In the genomic region with DNA sequence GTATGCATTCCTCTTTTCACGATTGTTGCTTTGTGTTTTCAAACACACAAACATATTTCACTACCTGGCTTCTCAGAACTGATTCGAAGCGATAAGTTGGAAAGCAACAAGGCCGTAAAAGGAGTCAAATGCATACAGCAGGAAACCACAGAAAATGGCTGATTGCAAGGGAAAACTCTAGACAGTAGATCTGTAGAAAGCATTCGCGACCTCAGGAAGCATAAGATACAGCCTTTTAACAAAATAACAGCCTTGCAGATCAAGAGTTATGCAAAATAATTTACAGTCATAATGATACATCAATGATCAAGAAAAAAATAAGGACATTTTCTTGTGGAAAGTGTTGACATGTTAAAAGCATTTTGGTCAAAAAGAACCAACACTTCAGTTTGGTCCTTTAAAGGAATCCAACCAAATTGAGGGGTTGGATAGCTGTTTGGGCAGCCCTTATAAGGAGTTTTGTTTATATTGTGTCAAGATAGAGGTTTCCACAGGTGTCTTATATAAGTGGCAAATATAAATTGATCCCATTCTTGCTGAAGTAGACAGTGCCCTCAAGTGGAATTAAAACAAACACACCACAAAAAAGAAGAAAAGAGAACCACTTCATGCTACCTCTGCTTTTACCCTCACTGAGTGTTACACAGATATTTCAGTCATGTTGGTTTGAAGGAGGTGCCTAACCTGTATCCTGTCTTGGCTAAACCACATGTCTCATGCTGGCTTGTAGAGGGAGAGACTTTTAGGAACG, we compare ENCODE assay signal across 8 cellular contexts. TPM values are rescaled to one million over a fixed set of nuclear protein-coding genes. Genes with fewer than 3 reads are reported as not detected.
DNase-seq lines count a peak whose midpoint lies in the region; ATAC-seq and TF ChIP-seq lines count a peak whose summit lies in the region.

No MANE protein-coding gene starts in this region.

- H3K27ac Mint-ChIP-seq in WTC11 (peak overlapping the region; percentile 62), immature natural killer cell (peak overlapping the region; percentile 86 to 98 (median 93)), type B pancreatic cell (no peak overlapping the region)

- ATAC-seq in GM19452 (IDR thresholded peaks at IDR 0.05; ENCODE audit: unreplicated experiment) (peak; percentile 58), WTC11 (peak; percentile 34; the same call in 1 of the 2 replicates)

- H3K4me3 Mint-ChIP-seq in WTC11 (no peak overlapping the region), immature natural killer cell (peak overlapping the region; percentile 68 to 92 (median 71)), type B pancreatic cell (no peak overlapping the region)

- DNase-seq in WTC11 (ENCODE audit: low spot score) (no peak), immature natural killer cell (peak; percentile 34 to 65 (median 48)), type B pancreatic cell (ENCODE audit: extremely low spot score, unreplicated experiment) (no peak), DMS153 (lab: John Stamatoyannopoulos, UW) (no peak), SHP77 treated with DMSO at 0.1 percent for 48 hours (lab: John Stamatoyannopoulos, UW) (no peak)

- H3K4me3 ChIP-seq in DOHH2 (ENCODE audit: low read length) = no peak overlapping the region

- H3K27me3 Mint-ChIP-seq in WTC11 (ENCODE audit: low read depth) (no peaks in the 10 kb centered on the region), immature natural killer cell (ENCODE audit: low read depth in 3 of 3) (peaks cover 3 to 7% (median 3%) of the 10 kb centered on the region in 3 donors), type B pancreatic cell (no peaks in the 10 kb centered on the region)

- peaks cover 27% of the 10 kb centered on the region for H3K4me1 ChIP-seq in DOHH2 (ENCODE audit: control insufficient read depth, low read length)

- H3K27ac ChIP-seq in DOHH2 (ENCODE audit: low read depth, low read length) = no peak overlapping the region
- peak overlapping the region; percentile 51 for H3K27ac ChIP-seq in KOPT-K1 (ENCODE audit: low read depth, low read length, poor library complexity, severe bottlenecking)

- H3F3A ChIP-seq in DOHH2 (ENCODE audit: control insufficient read depth, insufficient read depth) = no peaks in the 10 kb centered on the region

- H3K9me3 ChIP-seq in DOHH2 (ENCODE audit: control insufficient read depth, insufficient read depth, low read length) = no peaks in the 10 kb centered on the region
- H3K9me3 ChIP-seq in KOPT-K1 (ENCODE audit: insufficient read depth, low read length, poor library complexity, severe bottlenecking) = no peaks in the 10 kb centered on the region

- CTCF ChIA-PET in WTC11 (lab: Charles Lee) = interaction anchor here (0.5 to 5.7 kb wide), 7 partner anchors 28 to 154 kb away, joined by 3 to 44 read pairs (median 5); no protein-coding TSS in a partner anchor

- H4K20me1 ChIP-seq in DOHH2 (ENCODE audit: control insufficient read depth, insufficient read depth, low read depth, low read length) = no peaks in the 10 kb centered on the region

- H3K36me3 Mint-ChIP-seq in WTC11 (no peaks in the 10 kb centered on the region), immature natural killer cell (peaks cover 12 to 23% (median 16%) of the 10 kb centered on the region in 3 donors), type B pancreatic cell (no peaks in the 10 kb centered on the region)

- no peaks in the 10 kb centered on the region for H3K27me3 ChIP-seq in DOHH2 (ENCODE audit: control insufficient read depth, low read length)

- peaks cover 32% of the 10 kb centered on the region for H3K4me1 Mint-ChIP-seq in WTC11
- H3K4me1 Mint-ChIP-seq in immature natural killer cell = peaks cover 57 to 86% of the 10 kb centered on the region in 2 donors
- peaks cover 4% of the 10 kb centered on the region for H3K4me1 Mint-ChIP-seq in type B pancreatic cell (ENCODE audit: unreplicated experiment)

- peaks cover 3% of the 10 kb centered on the region; the same call in 1 of the 2 replicates for H3K36me3 ChIP-seq in DOHH2 (ENCODE audit: control insufficient read depth, low read length)
- H3K36me3 ChIP-seq in KOPT-K1 (ENCODE audit: insufficient read depth, low read length) = 0 out of 2 replicates have a peak, but pooled peaks cover under 1% of the 10 kb centered on the region

- POLR2A ChIA-PET in WTC11 (lab: Charles Lee) = no interaction called here

- no peak overlapping the region for H3K4me2 ChIP-seq in DOHH2 (ENCODE audit: low read length)

- no peaks in the 10 kb centered on the region for H3K9me2 ChIP-seq in DOHH2 (replicated peaks; ENCODE audit: control insufficient read depth, low read length)

- H3K79me2 ChIP-seq in DOHH2 (ENCODE audit: control insufficient read depth, low read length) = no peaks in the 10 kb centered on the region

- H3K9me3 Mint-ChIP-seq in WTC11 = no peaks in the 10 kb centered on the region
- H3K9me3 Mint-ChIP-seq in immature natural killer cell = no peaks in the 10 kb centered on the region
- no peaks in the 10 kb centered on the region for H3K9me3 Mint-ChIP-seq in type B pancreatic cell

- TF ChIP-seq CTCF in DOHH2 (IDR thresholded peaks at IDR 0.05; ENCODE audit: low read depth, low read length, poor library complexity, severe bottlenecking) (peak; percentile 41), WTC11 (IDR thresholded peaks at IDR 0.05) (no peak), type B pancreatic cell (conservative IDR thresholded peaks at IDR 0.05) (peak; percentile 62)

TF ChIP-seq in WTC11, 78 proteins besides CTCF, POLR2A, EP300 and RAD21:
- TF ChIP-seq, protein P1, sequence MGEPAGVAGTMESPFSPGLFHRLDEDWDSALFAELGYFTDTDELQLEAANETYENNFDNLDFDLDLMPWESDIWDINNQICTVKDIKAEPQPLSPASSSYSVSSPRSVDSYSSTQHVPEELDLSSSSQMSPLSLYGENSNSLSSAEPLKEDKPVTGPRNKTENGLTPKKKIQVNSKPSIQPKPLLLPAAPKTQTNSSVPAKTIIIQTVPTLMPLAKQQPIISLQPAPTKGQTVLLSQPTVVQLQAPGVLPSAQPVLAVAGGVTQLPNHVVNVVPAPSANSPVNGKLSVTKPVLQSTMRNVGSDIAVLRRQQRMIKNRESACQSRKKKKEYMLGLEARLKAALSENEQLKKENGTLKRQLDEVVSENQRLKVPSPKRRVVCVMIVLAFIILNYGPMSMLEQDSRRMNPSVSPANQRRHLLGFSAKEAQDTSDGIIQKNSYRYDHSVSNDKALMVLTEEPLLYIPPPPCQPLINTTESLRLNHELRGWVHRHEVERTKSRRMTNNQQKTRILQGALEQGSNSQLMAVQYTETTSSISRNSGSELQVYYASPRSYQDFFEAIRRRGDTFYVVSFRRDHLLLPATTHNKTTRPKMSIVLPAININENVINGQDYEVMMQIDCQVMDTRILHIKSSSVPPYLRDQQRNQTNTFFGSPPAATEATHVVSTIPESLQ (CRISPR knock-in tag; IDR thresholded peaks at IDR 0.05) = no peak
- TF ChIP-seq NR2C2 (CRISPR knock-in tag; IDR thresholded peaks at IDR 0.05) = no peak
- no peak for TF ChIP-seq IRF1 (CRISPR knock-in tag; IDR thresholded peaks at IDR 0.05)

RNA-seq across cellular contexts. Expression of gene CYLD, which starts 5.5 kb away (rescaled TPM):
- 9.4 to 10.8 TPM (median 9.6 TPM) in 3 replicates for total RNA-seq in WTC11 (2021)
- polyA plus RNA-seq in immature natural killer cell = 100 to 1,000 TPM in 1 of 3 donors, 10 to 100 TPM in 2; 65.7 to 102 (median 66.1) TPM
- 21.8 and 24.9 TPM in 2 replicates for total RNA-seq in type B pancreatic cell (ENCODE audit: low replicate concordance)

RNA-seq across cellular contexts. Expression of gene NOD2, which starts 54.0 kb away (rescaled TPM):
- 0.11 to 0.60 TPM (median 0.34 TPM) in 3 replicates for total RNA-seq in WTC11 (2021)
- polyA plus RNA-seq in immature natural killer cell = 1 to 10 TPM in 1 of 3 donors, under 1 TPM in 1, not detected in 1; 0.76 to 1.5 TPM
- 0.12 and 0.31 TPM in 2 replicates for total RNA-seq in type B pancreatic cell (ENCODE audit: low replicate concordance)

Comparison
In these comparisons a context has a peak if more than half of its experiments do, and no peak if none do; other contexts are left out.
1. DNase-seq: peak in immature natural killer cell (3 of 3); none in WTC11 (single experiment), type B pancreatic cell (single experiment), DMS153 (single experiment) and SHP77 treated with DMSO at 0.1 percent for 48 hours (single experiment).
2. H3K4me3 Mint-ChIP-seq: peak in immature natural killer cell (5 of 5); none in WTC11 (single experiment) and type B pancreatic cell (single experiment).